ENCODE assay signal across 8 cellular contexts in genomic region chr14:49598182-49598478, GRCh38. TPM values are rescaled to one million over a fixed set of nuclear protein-coding genes. Genes with fewer than 3 reads are reported as not detected.
DNase-seq lines count a peak whose midpoint lies in the region; ATAC-seq and TF ChIP-seq lines count a peak whose summit lies in the region.

No MANE protein-coding gene starts in this region.

- peaks cover 25% of the 10 kb centered on the region for H3K36me3 ChIP-seq in WERI-Rb-1
- no peaks in the 10 kb centered on the region for H3K36me3 ChIP-seq in cardiac muscle cell

- H3K9me3 Mint-ChIP-seq in activated T-cell treated with anti-CD3 and anti-CD28 coated beads, Interleukin-2, amount 50 U/mL, for 72 hours: no peaks in the 10 kb centered on the region

- H3K4me3 ChIP-seq in WERI-Rb-1 (ENCODE audit: low read depth, low read length) (peak overlapping the region; percentile 99), cardiac muscle cell (peak overlapping the region; percentile 61)

- peak in 1 of 2 donors; percentile 21 for DNase-seq in activated T-cell treated with anti-CD3 and anti-CD28 coated beads, Interleukin-2, amount 50 U/mL, for 72 hours
- DNase-seq in activated T-cell treated with anti-CD3 and anti-CD28 coated beads, Interleukin-2, amount 50 U/mL, for 48 hours: no peak
- DNase-seq in WERI-Rb-1 (no peak), cardiac muscle cell (ENCODE audit: low read depth in 1 of 2, low spot score in 1 of 2) (no peak), sciatic nerve (ENCODE audit: low spot score) (no peak), AG08396 (ENCODE audit: low spot score) (no peak)

- peaks cover 45% of the 10 kb centered on the region for H3K4me1 Mint-ChIP-seq in activated T-cell treated with anti-CD3 and anti-CD28 coated beads, Interleukin-2, amount 50 U/mL, for 72 hours (ENCODE audit: low read depth)

- TF ChIP-seq CTCF in WERI-Rb-1 (IDR thresholded peaks at IDR 0.05; ENCODE audit: low read depth, low read length) (no peak), cardiac muscle cell (IDR thresholded peaks at IDR 0.05; ENCODE audit: low read depth, low read length) (no peak)

- H3K27ac ChIP-seq in WERI-Rb-1 (peak overlapping the region; percentile 100), cardiac muscle cell (peak overlapping the region; percentile 97)

- peak overlapping the region; percentile 99 for H3K4me3 Mint-ChIP-seq in activated T-cell treated with anti-CD3 and anti-CD28 coated beads, Interleukin-2, amount 50 U/mL, for 72 hours

- H3K9me3 ChIP-seq in WERI-Rb-1 (ENCODE audit: severe bottlenecking) (no peaks in the 10 kb centered on the region), cardiac muscle cell (ENCODE audit: low read depth) (no peaks in the 10 kb centered on the region)

- peaks cover 18% of the 10 kb centered on the region for H3K4me1 ChIP-seq in cardiac muscle cell (ENCODE audit: low read depth)

- H3K27me3 Mint-ChIP-seq in activated T-cell treated with anti-CD3 and anti-CD28 coated beads, Interleukin-2, amount 50 U/mL, for 72 hours (ENCODE audit: low read depth): no peaks in the 10 kb centered on the region

- H3K27me3 ChIP-seq in WERI-Rb-1 (ENCODE audit: insufficient read depth, low read depth, severe bottlenecking): no peaks in the 10 kb centered on the region
- H3K27me3 ChIP-seq in cardiac muscle cell: no peaks in the 10 kb centered on the region

- intact Hi-C loops in sciatic nerve (cut with DNase I): no loop called here

- H3K36me3 Mint-ChIP-seq in activated T-cell treated with anti-CD3 and anti-CD28 coated beads, Interleukin-2, amount 50 U/mL, for 72 hours (ENCODE audit: insufficient read depth in 2 of 2): peaks cover 7 to 15% of the 10 kb centered on the region in 2 donors

- ATAC-seq in activated T-cell treated with anti-CD3 and anti-CD28 coated beads, Interleukin-2, amount 50 U/mL, for 72 hours (replicated peaks in 1 of 2): peak; percentile 7 to 12
- ATAC-seq in sciatic nerve: peak; percentile 50
- no peak for ATAC-seq in HG02938 (IDR thresholded peaks at IDR 0.05; ENCODE audit: unreplicated experiment)
- ATAC-seq in HG02870 (IDR thresholded peaks at IDR 0.05; ENCODE audit: unreplicated experiment): no peak

- peak overlapping the region; percentile 99 for H3K27ac Mint-ChIP-seq in activated T-cell treated with anti-CD3 and anti-CD28 coated beads, Interleukin-2, amount 50 U/mL, for 72 hours

RNA-seq across cellular contexts. Expression of gene LRR1, which starts 0.6 kb away (rescaled TPM):
- total RNA-seq in activated T-cell treated with anti-CD3 and anti-CD28 coated beads, Interleukin-2, amount 50 U/mL, for 72 hours: 10 to 100 TPM; 44.1 to 53.1 TPM
- total RNA-seq in cardiac muscle cell (10.0 and 11.2 TPM in 2 replicates), sciatic nerve (8.3 TPM)
- polyA plus RNA-seq in cardiac muscle cell: 22.8 and 29.5 TPM in 2 replicates

RNA-seq across cellular contexts. Expression of gene RPS29, which starts 11.9 kb away (rescaled TPM):
- total RNA-seq in activated T-cell treated with anti-CD3 and anti-CD28 coated beads, Interleukin-2, amount 50 U/mL, for 72 hours: 1,000 to 10,000 TPM; 2,081 to 2,628 TPM
- total RNA-seq in cardiac muscle cell (498 and 2,037 TPM in 2 replicates), sciatic nerve (737 TPM)
- polyA plus RNA-seq in cardiac muscle cell: 1,089 and 1,188 TPM in 2 replicates

RNA-seq across cellular contexts. Expression of gene RPL36AL, which starts 22.3 kb away (rescaled TPM):
- total RNA-seq in activated T-cell treated with anti-CD3 and anti-CD28 coated beads, Interleukin-2, amount 50 U/mL, for 72 hours: 100 to 1,000 TPM; 217 to 225 TPM
- 165 and 197 TPM in 2 replicates for total RNA-seq in cardiac muscle cell
- 185 and 208 TPM in 2 replicates for polyA plus RNA-seq in cardiac muscle cell
- total RNA-seq in sciatic nerve: 185 TPM

RNA-seq across cellular contexts. Expression of gene MGAT2, which starts 22.5 kb away (rescaled TPM):
- total RNA-seq in activated T-cell treated with anti-CD3 and anti-CD28 coated beads, Interleukin-2, amount 50 U/mL, for 72 hours: 10 to 100 TPM; 41.6 to 52.7 TPM
- 45.3 and 48.5 TPM in 2 replicates for total RNA-seq in cardiac muscle cell
- polyA plus RNA-seq in cardiac muscle cell: 35.2 and 35.9 TPM in 2 replicates
- total RNA-seq in sciatic nerve: 16.4 TPM

RNA-seq across cellular contexts. Expression of gene DNAAF2, which starts 36.9 kb away (rescaled TPM):
- 1 to 10 TPM; 6.0 to 6.6 TPM for total RNA-seq in activated T-cell treated with anti-CD3 and anti-CD28 coated beads, Interleukin-2, amount 50 U/mL, for 72 hours
- total RNA-seq in cardiac muscle cell (28.0 and 28.9 TPM in 2 replicates), sciatic nerve (5.1 TPM)
- polyA plus RNA-seq in cardiac muscle cell: 26.0 and 34.9 TPM in 2 replicates

Comparison
In these comparisons a context has a peak if more than half of its experiments do, and no peak if none do; other contexts are left out.
1. ATAC-seq: peak in activated T-cell treated with anti-CD3 and anti-CD28 coated beads, Interleukin-2, amount 50 U/mL, for 72 hours (2 of 2) and sciatic nerve (single experiment); none in HG02938 (single experiment) and HG02870 (single experiment).